15 cellular contexts compared by ENCODE assay signal in the genomic region with DNA sequence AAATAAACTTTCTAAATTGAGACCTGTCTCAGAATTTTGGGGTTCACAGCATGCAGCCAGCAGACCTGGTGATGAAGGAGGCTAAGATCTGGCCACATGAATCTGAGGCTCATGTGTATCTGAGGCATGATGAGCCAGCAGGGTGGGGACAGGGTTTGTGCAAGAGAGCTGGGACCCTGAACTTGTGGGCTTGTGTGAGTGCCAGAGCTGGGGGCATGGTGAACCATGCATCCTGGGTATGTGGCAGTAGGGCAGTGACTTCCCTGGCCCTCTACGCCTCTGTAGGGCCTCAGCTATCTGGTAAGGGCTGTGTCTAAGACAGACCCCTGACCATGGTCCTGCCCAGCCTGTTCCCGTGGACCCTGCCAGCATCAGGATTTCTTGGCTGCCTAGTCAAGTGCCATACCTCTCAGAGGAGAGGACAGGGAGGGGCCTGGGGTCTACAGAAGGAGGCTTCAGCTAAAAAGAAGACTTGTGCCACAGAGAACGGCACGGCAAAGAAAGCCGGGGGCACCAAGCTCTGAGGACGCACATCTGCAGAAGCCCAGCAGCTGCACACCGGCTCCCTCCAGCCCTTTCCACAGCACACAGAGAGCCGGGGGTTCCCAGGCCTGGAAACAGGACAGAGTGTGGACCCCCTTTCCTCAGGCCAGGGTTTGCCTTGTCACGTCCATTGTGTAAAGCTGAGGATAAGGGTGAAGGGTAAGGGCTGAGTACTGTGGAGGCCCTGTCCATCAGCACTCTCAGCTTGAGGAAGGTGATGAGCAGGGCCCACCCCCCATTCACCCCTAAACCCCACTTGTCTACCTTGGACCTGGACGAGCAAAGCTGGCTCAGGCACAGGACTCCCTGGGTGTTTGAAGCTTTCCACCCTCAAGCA.
DNase-seq lines count a peak whose midpoint lies in the region; ATAC-seq and TF ChIP-seq lines count a peak whose summit lies in the region.
"Had no signal": no experiment of that assay in that cellular context is flagged by ENCODE, and none has a peak within 500 bp of the region (broad histone marks: within the 10 kb centered on the region; RNA-seq: fewer than 3 reads in every experiment).

No MANE protein-coding gene starts in this region.

- peaks cover 32% of the 10 kb centered on the region for H3K27me3 Mint-ChIP-seq in activated naive CD4-positive, alpha-beta T cell treated with anti-CD3 and anti-CD28 coated beads, Interleukin-2, amount 50 U/mL, for 24 hours
- H3K27me3 Mint-ChIP-seq in progenitor cell of endocrine pancreas (peaks cover 70% of the 10 kb centered on the region), natural killer cell (ENCODE audit: low read depth in 2 of 2) (peaks cover 60 to 69% of the 10 kb centered on the region in 2 donors)

- peaks cover 30% of the 10 kb centered on the region for H3K4me1 Mint-ChIP-seq in activated naive CD4-positive, alpha-beta T cell treated with anti-CD3 and anti-CD28 coated beads, Interleukin-2, amount 50 U/mL, for 24 hours
- H3K4me1 Mint-ChIP-seq in progenitor cell of endocrine pancreas (ENCODE audit: low read depth) (peaks cover 7% of the 10 kb centered on the region), natural killer cell (peaks cover 0 to 4% of the 10 kb centered on the region in 2 donors)

- H3K4me3 Mint-ChIP-seq in activated naive CD4-positive, alpha-beta T cell treated with anti-CD3 and anti-CD28 coated beads, Interleukin-2, amount 50 U/mL, for 24 hours, result peak overlapping the region; percentile 40
- H3K4me3 Mint-ChIP-seq in progenitor cell of endocrine pancreas (ENCODE audit: low read depth) (peak overlapping the region; percentile 9), natural killer cell (no peak overlapping the region)
- H3K4me3 Mint-ChIP-seq: HFFc6 had no signal

- TF ChIP-seq CTCF in lung (IDR thresholded peaks at IDR 0.05; ENCODE audit: control extremely low read depth, extremely low read depth), result no peak
- TF ChIP-seq CTCF in progenitor cell of endocrine pancreas (IDR thresholded peaks at IDR 0.05; ENCODE audit: unreplicated experiment), result no peak
- TF ChIP-seq CTCF in natural killer cell (IDR thresholded peaks at IDR 0.05), result no peak

- no peak for TF ChIP-seq RAD21 in Ishikawa (IDR thresholded peaks at IDR 0.05; ENCODE audit: low read depth)

- H3K4me1 ChIP-seq in lung (ENCODE audit: control insufficient read depth in 2 of 2, insufficient read depth in 2 of 2, low read length in 2 of 2), result no peaks in the 10 kb centered on the region

- DNase-seq in activated naive CD4-positive, alpha-beta T cell treated with anti-CD3 and anti-CD28 coated beads, Interleukin-2, amount 50 U/mL, for 72 hours (ENCODE audit: low spot score in 2 of 2), result no peak
- DNase-seq in lung (ENCODE audit: low spot score) (peak; percentile 24), progenitor cell of endocrine pancreas (ENCODE audit: low spot score, unreplicated experiment) (no peak), natural killer cell (no peak)
- DNase-seq: 8988T, NCI-H1694, NCI-H446, PC-3 had no signal

- 80 to 81% methylated on average over 10 of the region's 10 CpGs for WGBS in lung, 2 donors

- H3K36me3 Mint-ChIP-seq in activated naive CD4-positive, alpha-beta T cell treated with anti-CD3 and anti-CD28 coated beads, Interleukin-2, amount 50 U/mL, for 24 hours, result no peaks in the 10 kb centered on the region
- peaks cover 0 to 13% of the 10 kb centered on the region in 2 donors for H3K36me3 Mint-ChIP-seq in activated naive CD4-positive, alpha-beta T cell treated with anti-CD3 and anti-CD28 coated beads, Interleukin-2, amount 50 U/mL, for 72 hours
- no peaks in the 10 kb centered on the region for H3K36me3 Mint-ChIP-seq in progenitor cell of endocrine pancreas (ENCODE audit: insufficient read depth)
- no peaks in the 10 kb centered on the region for H3K36me3 Mint-ChIP-seq in natural killer cell
- H3K36me3 Mint-ChIP-seq: CD14-positive monocyte had no signal

- no peak overlapping the region for H3K27ac Mint-ChIP-seq in activated naive CD4-positive, alpha-beta T cell treated with anti-CD3 and anti-CD28 coated beads, Interleukin-2, amount 50 U/mL, for 24 hours
- H3K27ac Mint-ChIP-seq in activated naive CD4-positive, alpha-beta T cell treated with anti-CD3 and anti-CD28 coated beads, Interleukin-2, amount 50 U/mL, for 72 hours, result no peak overlapping the region
- H3K27ac Mint-ChIP-seq in progenitor cell of endocrine pancreas, result no peak overlapping the region
- no peak overlapping the region for H3K27ac Mint-ChIP-seq in natural killer cell
- H3K27ac Mint-ChIP-seq: HFFc6 had no signal

- no peak overlapping the region for H3K4me3 ChIP-seq in lung
- H3K4me3 ChIP-seq: K562 had no signal

- intact Hi-C loops in natural killer cell (cut with micrococcal nuclease), result no loop called here

- no peaks in the 10 kb centered on the region for H3K36me3 ChIP-seq in lung (ENCODE audit: control insufficient read depth in 2 of 2, insufficient read depth in 2 of 2, low read length in 2 of 2)

- no peaks in the 10 kb centered on the region for H3K9me3 Mint-ChIP-seq in activated naive CD4-positive, alpha-beta T cell treated with anti-CD3 and anti-CD28 coated beads, Interleukin-2, amount 50 U/mL, for 24 hours
- no peaks in the 10 kb centered on the region for H3K9me3 Mint-ChIP-seq in activated naive CD4-positive, alpha-beta T cell treated with anti-CD3 and anti-CD28 coated beads, Interleukin-2, amount 50 U/mL, for 72 hours
- H3K9me3 Mint-ChIP-seq in progenitor cell of endocrine pancreas (ENCODE audit: low read depth), result no peaks in the 10 kb centered on the region
- H3K9me3 Mint-ChIP-seq in natural killer cell, result no peaks in the 10 kb centered on the region
- H3K9me3 Mint-ChIP-seq: HFFc6 had no signal

- H3K27me3 ChIP-seq in lung (ENCODE audit: control insufficient read depth, insufficient read depth), result peaks cover 3% of the 10 kb centered on the region

- no peak overlapping the region for H3K27ac ChIP-seq in lung (ENCODE audit: low read depth in 1 of 2, low read length in 1 of 2)

- no peak for TF ChIP-seq EP300 in Ishikawa (IDR thresholded peaks at IDR 0.05; ENCODE audit: borderline replicate concordance)

- no peak for ATAC-seq in activated naive CD4-positive, alpha-beta T cell treated with anti-CD3 and anti-CD28 coated beads, Interleukin-2, amount 50 U/mL, for 72 hours
- ATAC-seq in lung (ENCODE audit: insufficient read depth, low FRiP score) (no peak), GM19452 (IDR thresholded peaks at IDR 0.05; ENCODE audit: unreplicated experiment) (no peak), natural killer cell (no peak), GM21786 (IDR thresholded peaks at IDR 0.05; ENCODE audit: unreplicated experiment) (no peak)
- ATAC-seq: K562, PC-3 had no signal

- H3K9me3 ChIP-seq in lung (ENCODE audit: control insufficient read depth in 2 of 2, insufficient read depth in 1 of 2, low read length in 1 of 2), result peaks cover 0 to 12% of the 10 kb centered on the region in 2 donors

TF ChIP-seq in Ishikawa, 13 proteins besides CTCF, POLR2A, EP300 and RAD21:
- TF ChIP-seq, protein P1, sequence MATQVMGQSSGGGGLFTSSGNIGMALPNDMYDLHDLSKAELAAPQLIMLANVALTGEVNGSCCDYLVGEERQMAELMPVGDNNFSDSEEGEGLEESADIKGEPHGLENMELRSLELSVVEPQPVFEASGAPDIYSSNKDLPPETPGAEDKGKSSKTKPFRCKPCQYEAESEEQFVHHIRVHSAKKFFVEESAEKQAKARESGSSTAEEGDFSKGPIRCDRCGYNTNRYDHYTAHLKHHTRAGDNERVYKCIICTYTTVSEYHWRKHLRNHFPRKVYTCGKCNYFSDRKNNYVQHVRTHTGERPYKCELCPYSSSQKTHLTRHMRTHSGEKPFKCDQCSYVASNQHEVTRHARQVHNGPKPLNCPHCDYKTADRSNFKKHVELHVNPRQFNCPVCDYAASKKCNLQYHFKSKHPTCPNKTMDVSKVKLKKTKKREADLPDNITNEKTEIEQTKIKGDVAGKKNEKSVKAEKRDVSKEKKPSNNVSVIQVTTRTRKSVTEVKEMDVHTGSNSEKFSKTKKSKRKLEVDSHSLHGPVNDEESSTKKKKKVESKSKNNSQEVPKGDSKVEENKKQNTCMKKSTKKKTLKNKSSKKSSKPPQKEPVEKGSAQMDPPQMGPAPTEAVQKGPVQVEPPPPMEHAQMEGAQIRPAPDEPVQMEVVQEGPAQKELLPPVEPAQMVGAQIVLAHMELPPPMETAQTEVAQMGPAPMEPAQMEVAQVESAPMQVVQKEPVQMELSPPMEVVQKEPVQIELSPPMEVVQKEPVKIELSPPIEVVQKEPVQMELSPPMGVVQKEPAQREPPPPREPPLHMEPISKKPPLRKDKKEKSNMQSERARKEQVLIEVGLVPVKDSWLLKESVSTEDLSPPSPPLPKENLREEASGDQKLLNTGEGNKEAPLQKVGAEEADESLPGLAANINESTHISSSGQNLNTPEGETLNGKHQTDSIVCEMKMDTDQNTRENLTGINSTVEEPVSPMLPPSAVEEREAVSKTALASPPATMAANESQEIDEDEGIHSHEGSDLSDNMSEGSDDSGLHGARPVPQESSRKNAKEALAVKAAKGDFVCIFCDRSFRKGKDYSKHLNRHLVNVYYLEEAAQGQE (IDR thresholded peaks at IDR 0.05; ENCODE audit: low read depth), result peak; percentile 67
- no peak for TF ChIP-seq EGR1 (IDR thresholded peaks at IDR 0.05)
